ENCODE assay signal across 8 cellular contexts in genomic region chr2:8475349-8476045, GRCh38.
DNase-seq lines count a peak whose midpoint lies in the region; ATAC-seq lines count a peak whose summit lies in the region.

No MANE protein-coding gene starts in this region.

- H3K36me3 Mint-ChIP-seq in central memory CD8-positive, alpha-beta T cell (ENCODE audit: insufficient read depth): peaks cover 6% of the 10 kb centered on the region

- H3K27me3 Mint-ChIP-seq in central memory CD8-positive, alpha-beta T cell: no peaks in the 10 kb centered on the region

- H3K9me3 Mint-ChIP-seq in central memory CD8-positive, alpha-beta T cell: no peaks in the 10 kb centered on the region

- no peak overlapping the region for H3K4me3 Mint-ChIP-seq in central memory CD8-positive, alpha-beta T cell

- peak overlapping the region; percentile 86 for H3K27ac Mint-ChIP-seq in central memory CD8-positive, alpha-beta T cell (ENCODE audit: low read depth)

- H3K4me1 Mint-ChIP-seq in central memory CD8-positive, alpha-beta T cell: peaks cover 97% of the 10 kb centered on the region

- peak; percentile 52 for DNase-seq in stimulated activated naive CD4-positive, alpha-beta T cell treated with Interleukin-2 at 50 U/mL for 16 hours (lab: John Stamatoyannopoulos, UW)
- no peak for DNase-seq in stimulated activated naive CD4-positive, alpha-beta T cell (lab: John Stamatoyannopoulos, UW)
- DNase-seq in NCI-H2029 treated with DMSO at 0.1 percent for 48 hours (lab: John Stamatoyannopoulos, UW): peak; percentile 71
- DNase-seq in central memory CD8-positive, alpha-beta T cell (ENCODE audit: low spot score in 2 of 2): no peak
- no peak for DNase-seq in NCI-H1694 (lab: John Stamatoyannopoulos, UW)
- no peak for DNase-seq in NCI-H526 treated with DMSO at 0.1 percent for 48 hours (lab: John Stamatoyannopoulos, UW)
- DNase-seq in 8988T: no peak

- ATAC-seq in central memory CD8-positive, alpha-beta T cell (replicated peaks; ENCODE audit: extremely low read depth, poor library complexity, severe bottlenecking): no peak
- ATAC-seq in HG02571 (IDR thresholded peaks at IDR 0.05; ENCODE audit: unreplicated experiment): no peak

Comparison
In these comparisons a context has a peak if more than half of its experiments do, and no peak if none do; other contexts are left out.
1. DNase-seq: peak in stimulated activated naive CD4-positive, alpha-beta T cell treated with Interleukin-2 at 50 U/mL for 16 hours (single experiment) and NCI-H2029 treated with DMSO at 0.1 percent for 48 hours (single experiment); none in stimulated activated naive CD4-positive, alpha-beta T cell (0 of 6), central memory CD8-positive, alpha-beta T cell (0 of 2), NCI-H1694 (single experiment), NCI-H526 treated with DMSO at 0.1 percent for 48 hours (single experiment) and 8988T (single experiment).